18 cellular contexts compared by ENCODE assay signal in genomic region chr11:75969626-75970308, GRCh38.
DNase-seq lines count a peak whose midpoint lies in the region; ATAC-seq, FAIRE-seq and TF ChIP-seq lines count a peak whose summit lies in the region.
"Had no signal": no experiment of that assay in that cellular context is flagged by ENCODE, and none has a peak within 500 bp of the region (broad histone marks: within the 10 kb centered on the region; RNA-seq: fewer than 3 reads in every experiment).

No MANE protein-coding gene starts in this region.

- no peaks in the 10 kb centered on the region for H3K27me3 Mint-ChIP-seq in CD4-positive, alpha-beta T cell
- H3K27me3 Mint-ChIP-seq in CD14-positive monocyte (ENCODE audit: low read depth in 3 of 3), result peaks cover 0 to 4% (median 0%) of the 10 kb centered on the region in 3 donors
- H3K27me3 Mint-ChIP-seq: dendritic cell treated with granulocyte-macrophage colony-stimulating factor and Interleukin-4, amounts not matched to agents 40 ng/mL and 50 ng/mL, for 4 days; naive thymus-derived CD8-positive, alpha-beta T cell had no signal

- DNase-seq in GM12892 (ENCODE audit: insufficient read length) (no peak), fibroblast of the conjunctiva (ENCODE audit: low read depth) (peak; percentile 55), tibial artery (no peak), HPDE6-E6E7 (ENCODE audit: extremely low spot score) (no peak), CD14-positive monocyte (ENCODE audit: low spot score) (no peak)
- no peak for DNase-seq in CD4-positive, alpha-beta T cell
- DNase-seq: DMS 273 treated with DMSO at 0.1 percent for 48 hours; GOT3; left ventricle myocardium superior; naive thymus-derived CD8-positive, alpha-beta T cell; NCI-H2227 treated with DMSO at 0.1 percent for 48 hours had no signal

- H3K79me2 ChIP-seq in ACC112 (ENCODE audit: control insufficient read depth, insufficient read depth, low read length, unreplicated experiment), result peaks cover 17% of the 10 kb centered on the region

- peaks cover 22% of the 10 kb centered on the region for H3K4me1 Mint-ChIP-seq in CD4-positive, alpha-beta T cell (ENCODE audit: low read depth)
- peaks cover 13% of the 10 kb centered on the region for H3K4me1 Mint-ChIP-seq in CD14-positive monocyte

- peak; percentile 53 for FAIRE-seq in GM12892 (lab: Jason Lieb, UNC)
- FAIRE-seq: A204.1, TTC549 had no signal

- POLR2A ChIA-PET in CD4-positive, alpha-beta T cell (lab: Charles Lee), result no interaction called here

- H3K27ac ChIP-seq in ACC112 (ENCODE audit: low read depth, low read length), result peak overlapping the region; percentile 93
- peak overlapping the region; percentile 23; the same call in 1 of the 2 replicates for H3K27ac ChIP-seq in VCaP
- no peak overlapping the region for H3K27ac ChIP-seq in CD4-positive, alpha-beta T cell (ENCODE audit: low read depth, low read length)
- H3K27ac ChIP-seq in tibial artery, result no peak overlapping the region
- H3K27ac ChIP-seq: SK-N-MC had no signal

- peaks cover 38% of the 10 kb centered on the region for H3K4me1 ChIP-seq in ACC112 (ENCODE audit: control insufficient read depth, insufficient read depth, low read length, unreplicated experiment)
- H3K4me1 ChIP-seq in tibial artery, result peaks cover 0 to 12% (median 4%) of the 10 kb centered on the region in 4 donors

- peaks cover 12% of the 10 kb centered on the region for H3K9me3 ChIP-seq in CD4-positive, alpha-beta T cell (ENCODE audit: control insufficient read depth, low read length)
- no peaks in the 10 kb centered on the region for H3K9me3 ChIP-seq in tibial artery

- H3K4me3 ChIP-seq in ACC112 (ENCODE audit: low read depth, low read length), result no peak overlapping the region; the same call in 1 of the 2 replicates
- H3K4me3 ChIP-seq in tibial artery, result no peak overlapping the region
- H3K4me3 ChIP-seq: SK-N-MC had no signal

- H3K9me3 Mint-ChIP-seq in CD4-positive, alpha-beta T cell, result peaks cover 9% of the 10 kb centered on the region
- peaks cover 12 to 24% (median 17%) of the 10 kb centered on the region in 7 donors for H3K9me3 Mint-ChIP-seq in CD14-positive monocyte

- ATAC-seq in CD4-positive, alpha-beta T cell (ENCODE audit: poor library complexity), result no peak
- ATAC-seq: left ventricle myocardium superior; naive thymus-derived CD8-positive, alpha-beta T cell had no signal

- peaks cover 28% of the 10 kb centered on the region for H3K36me3 ChIP-seq in ACC112 (ENCODE audit: insufficient read depth, low read length)
- H3K36me3 ChIP-seq in tibial artery, result no peaks in the 10 kb centered on the region

- no peak for TF ChIP-seq CTCF in VCaP (conservative IDR thresholded peaks at IDR 0.05)
- TF ChIP-seq CTCF in CD4-positive, alpha-beta T cell (IDR thresholded peaks at IDR 0.05), result no peak
- TF ChIP-seq CTCF in tibial artery (IDR thresholded peaks at IDR 0.05), result no peak
- TF ChIP-seq CTCF in CD14-positive monocyte (IDR thresholded peaks at IDR 0.05), result no peak

- H2AFZ ChIP-seq in ACC112 (ENCODE audit: low read length, unreplicated experiment), result no peak overlapping the region

- H3K27ac Mint-ChIP-seq in CD4-positive, alpha-beta T cell, result no peak overlapping the region
- peak overlapping the region in 1 of 7 donors; percentile 30 for H3K27ac Mint-ChIP-seq in CD14-positive monocyte
- H3K27ac Mint-ChIP-seq: activated T-helper 2 cell treated with anti-CD3 and anti-CD28 coated beads, Interferon-gamma antibody, Interleukin-2, Interleukin-4, amounts not matched to agents 10 μg/mL and 5 μg/mL and 100 μg/mL, durations not matched to agents 14 hours and 24 hours and 36 hours; dendritic cell treated with granulocyte-macrophage colony-stimulating factor and Interleukin-4, amounts not matched to agents 40 ng/mL and 50 ng/mL, for 4 days; naive thymus-derived CD8-positive, alpha-beta T cell had no signal

- no peak overlapping the region for H3K4me3 Mint-ChIP-seq in CD4-positive, alpha-beta T cell
- no peak overlapping the region for H3K4me3 Mint-ChIP-seq in CD14-positive monocyte
- H3K4me3 Mint-ChIP-seq: dendritic cell treated with granulocyte-macrophage colony-stimulating factor and Interleukin-4, amounts not matched to agents 40 ng/mL and 50 ng/mL, for 4 days; naive thymus-derived CD8-positive, alpha-beta T cell had no signal

- H3K27me3 ChIP-seq in ACC112 (ENCODE audit: insufficient read depth, low read length) (no peaks in the 10 kb centered on the region), tibial artery (no peaks in the 10 kb centered on the region)
- no peaks in the 10 kb centered on the region for H3K27me3 ChIP-seq in CD4-positive, alpha-beta T cell (ENCODE audit: control insufficient read depth, insufficient read depth, low read length)

- H3K36me3 Mint-ChIP-seq in CD4-positive, alpha-beta T cell (ENCODE audit: low read depth), result peaks cover 49% of the 10 kb centered on the region
- peaks cover 11 to 42% of the 10 kb centered on the region in 2 donors for H3K36me3 Mint-ChIP-seq in CD14-positive monocyte

- TF ChIP-seq POLR2A in GM12892 (IDR thresholded peaks at IDR 0.05; ENCODE audit: low read depth, low read length), result no peak

- CTCF ChIA-PET in CD4-positive, alpha-beta T cell (lab: Charles Lee), result no interaction called here

- intact Hi-C loops in CD4-positive, alpha-beta T cell (cut with DNase I, micrococcal nuclease), result no loop called here
- intact Hi-C loops in tibial artery (cut with DNase I; ENCODE audit: low total_unique reads) (no loop called here), CD14-positive monocyte (cut with micrococcal nuclease) (no loop called here)

Comparison
In these comparisons a context has a peak if more than half of its experiments do, and no peak if none do; other contexts are left out.
1. H3K27ac ChIP-seq: peak in ACC112 (single experiment) and VCaP (single experiment); none in CD4-positive, alpha-beta T cell (single experiment) and tibial artery (0 of 2).